In genomic region chr18:77990131-77990530, GRCh38 we compare ENCODE assay signal across 1 cellular context.
A peak's percentile ranks its signal among the peaks of the same experiment; 100 is the strongest.
TF ChIP-seq lines count a peak whose summit lies in the region.

No MANE protein-coding gene starts in this region.

TF ChIP-seq in K562, 482 proteins besides CTCF, POLR2A, EP300 and RAD21 (continued from another document):
- TF ChIP-seq ZNF592 (IDR thresholded peaks at IDR 0.05): peak; percentile 26; the same call in 1 of the 2 replicates
- no peak for TF ChIP-seq BMI1 (IDR thresholded peaks at IDR 0.05; ENCODE audit: low read length)
- 0 out of 2 replicates have a peak, but pooled peaks have one; percentile 18 for TF ChIP-seq JUND (IDR thresholded peaks at IDR 0.05; ENCODE audit: borderline replicate concordance, low read depth, low read length)
- no peak for TF ChIP-seq JUND (tag; IDR thresholded peaks at IDR 0.05; ENCODE audit: borderline replicate concordance, low read depth, low read length)
- 0 out of 4 replicates have a peak, but pooled peaks of 1 of the 2 experiments have one; percentile 9 for TF ChIP-seq MLLT1 (IDR thresholded peaks at IDR 0.05)
- TF ChIP-seq TAF1 (IDR thresholded peaks at IDR 0.05; ENCODE audit: control insufficient read depth, extremely low read depth, insufficient read depth, low read length, severe bottlenecking): peak; percentile 27
- no peak for TF ChIP-seq NFE2L1 (tag; IDR thresholded peaks at IDR 0.05; ENCODE audit: borderline replicate concordance, low read depth)
- no peak for TF ChIP-seq ZNF584 (CRISPR knock-in tag; IDR thresholded peaks at IDR 0.05; ENCODE audit: low read depth)
- no peak for TF ChIP-seq HOMEZ (CRISPR knock-in tag; IDR thresholded peaks at IDR 0.05)
- TF ChIP-seq RBM34 (IDR thresholded peaks at IDR 0.05; ENCODE audit: borderline replicate concordance, insufficient read depth, low read length): no peak
- TF ChIP-seq L3MBTL2 (IDR thresholded peaks at IDR 0.05): peak; percentile 76; the same call in 1 of the 2 replicates
- TF ChIP-seq RBBP5 (IDR thresholded peaks at IDR 0.05; ENCODE audit: borderline replicate concordance, insufficient read depth, low read length, poor library complexity, severe bottlenecking): peak; percentile 39
- TF ChIP-seq MNT (conservative IDR thresholded peaks at IDR 0.05): 0 out of 4 replicates have a peak, but pooled peaks of 1 of the 2 experiments have one; percentile 15
- TF ChIP-seq E2F6 (IDR thresholded peaks at IDR 0.05; ENCODE audit: borderline replicate concordance in 1 of 2, extremely low read depth in 1 of 2, insufficient read depth in 1 of 2, insufficient read length in 1 of 2, low read depth in 1 of 2, low read length in 1 of 2, poor library complexity in 1 of 2, severe bottlenecking in 1 of 2): peak; percentile 58 to 61
- 0 out of 4 replicates have a peak, but pooled peaks of 1 of the 2 experiments have one; percentile 15 for TF ChIP-seq HDAC1 (IDR thresholded peaks at IDR 0.05)
- TF ChIP-seq E4F1 (CRISPR knock-in tag; IDR thresholded peaks at IDR 0.05; ENCODE audit: borderline replicate concordance): no peak
- TF ChIP-seq POLR2AphosphoS5 (IDR thresholded peaks at IDR 0.05; ENCODE audit: control insufficient read depth, insufficient read depth, low read depth, low read length): peak; percentile 35; the same call in 1 of the 2 replicates
- TF ChIP-seq MGA (IDR thresholded peaks at IDR 0.05): peak; percentile 74
- TF ChIP-seq ATF1 (CRISPR knock-in tag; IDR thresholded peaks at IDR 0.05): no peak
- 0 out of 2 replicates have a peak, but pooled peaks have one; percentile 20 for TF ChIP-seq ATF1 (tag; IDR thresholded peaks at IDR 0.05)
- no peak for TF ChIP-seq DACH1 (IDR thresholded peaks at IDR 0.05; ENCODE audit: partially characterized antibody)
- TF ChIP-seq CREB5 (CRISPR knock-in tag; IDR thresholded peaks at IDR 0.05): no peak
TF ChIP-seq in K562: peak in this region for 14.
